Comparison of ENCODE assay signal across 8 cellular contexts in genomic region chr16:27401768-27402568, GRCh38. TPM values are rescaled to one million over a fixed set of nuclear protein-coding genes. Genes with fewer than 3 reads are reported as not detected.
DNase-seq lines count a peak whose midpoint lies in the region; ATAC-seq and TF ChIP-seq lines count a peak whose summit lies in the region.

TSS of gene IL21R (plus strand) at chr16:27402174. CDS start at chr16:27430072, 27,898 bp downstream.

- no peaks in the 10 kb centered on the region for H3K9me3 Mint-ChIP-seq in activated T-cell treated with anti-CD3 and anti-CD28 coated beads, Interleukin-2, amount 50 U/mL, for 24 hours
- H3K9me3 Mint-ChIP-seq in progenitor cell of endocrine pancreas (ENCODE audit: low read depth) = no peaks in the 10 kb centered on the region

- H4K20me1 ChIP-seq in OCI-LY7 (ENCODE audit: insufficient read depth, low read length) = no peaks in the 10 kb centered on the region

- no peaks in the 10 kb centered on the region for H3K9me2 ChIP-seq in OCI-LY7 (ENCODE audit: insufficient read depth, low read length)

- H3K79me2 ChIP-seq in OCI-LY7 (ENCODE audit: insufficient read depth, low read depth, low read length) = peaks cover 14% of the 10 kb centered on the region

- intact Hi-C loops in OCI-LY7 (cut with micrococcal nuclease; ENCODE audit: unreplicated experiment) (loop anchor here (1.0 kb wide), 2 partner anchors 24 to 48 kb away; no protein-coding TSS in a partner anchor), head of caudate nucleus (cut with DNase I) (no loop called here)

- peak within 1 kb of the TSS; percentile 96 for H3K4me2 ChIP-seq in OCI-LY7 (ENCODE audit: low read length)

- peaks cover 45% of the 10 kb centered on the region for H3K4me1 Mint-ChIP-seq in activated T-cell treated with anti-CD3 and anti-CD28 coated beads, Interleukin-2, amount 50 U/mL, for 24 hours (ENCODE audit: low read depth)
- no peaks in the 10 kb centered on the region for H3K4me1 Mint-ChIP-seq in progenitor cell of endocrine pancreas (ENCODE audit: low read depth)

- H3K4me1 ChIP-seq in OCI-LY7 (ENCODE audit: insufficient read depth, low read length, poor library complexity, severe bottlenecking) = peaks cover 89% of the 10 kb centered on the region

- peak; percentile 51 for ATAC-seq in HG03045 (IDR thresholded peaks at IDR 0.05; ENCODE audit: unreplicated experiment)

- peak within 1 kb of the TSS; percentile 79 for H3K27ac ChIP-seq in OCI-LY7 (ENCODE audit: low read depth, low read length, poor library complexity, severe bottlenecking)

- BruUV-seq in OCI-LY7 (replicated peaks; lab: Mats Ljungman, UMichigan) = no TSS peak

- TF ChIP-seq CTCF in OCI-LY7 (conservative IDR thresholded peaks at IDR 0.05; ENCODE audit: low read length) (no peak), progenitor cell of endocrine pancreas (IDR thresholded peaks at IDR 0.05; ENCODE audit: unreplicated experiment) (no peak)

- no peaks in the 10 kb centered on the region for H3K27me3 Mint-ChIP-seq in activated T-cell treated with anti-CD3 and anti-CD28 coated beads, Interleukin-2, amount 50 U/mL, for 24 hours
- H3K27me3 Mint-ChIP-seq in progenitor cell of endocrine pancreas = peaks cover 6% of the 10 kb centered on the region

- H3K4me3 Mint-ChIP-seq in activated T-cell treated with anti-CD3 and anti-CD28 coated beads, Interleukin-2, amount 50 U/mL, for 24 hours = peak within 1 kb of the TSS; percentile 99
- no peak within 1 kb of the TSS for H3K4me3 Mint-ChIP-seq in progenitor cell of endocrine pancreas (ENCODE audit: low read depth)

- peak; percentile 94 for DNase-seq in NK-92 treated with Interleukin-12 subunit alpha and Interleukin-12 subunit beta, amount 100 ng/mL, for 24 hours (lab: John Stamatoyannopoulos, UW)
- DNase-seq in NK-92 (lab: John Stamatoyannopoulos, UW; ENCODE audit: unreplicated experiment) (no peak), OCI-LY7 (ENCODE audit: low spot score) (peak; percentile 87), head of caudate nucleus (peak in 33 of 42 donors; percentile 10 to 69 (median 37)), progenitor cell of endocrine pancreas (ENCODE audit: low spot score, unreplicated experiment) (no peak)
- DNase-seq in activated T-cell treated with anti-CD3 and anti-CD28 coated beads, Interleukin-2, amount 50 U/mL, for 24 hours = peak; percentile 90
- peak; percentile 92 for DNase-seq in stimulated activated CD4-positive, alpha-beta T cell treated with anti-CD3 and anti-CD28 coated beads, Interleukin-1b, Interleukin-23, amount 100 ng/mL, for 48 hours

- CTCF ChIA-PET in OCI-LY7 (lab: Charles Lee; ENCODE audit: unreplicated experiment) = interaction anchor here (0.6 to 0.9 kb wide), 2 partner anchors 26 kb away, joined by 3 to 13 read pairs; no protein-coding TSS in a partner anchor

- peaks cover 2% of the 10 kb centered on the region; the same call in 1 of the 2 replicates for H3K36me3 ChIP-seq in OCI-LY7 (ENCODE audit: insufficient read depth, low read length)

- peak within 1 kb of the TSS; percentile 19; the same call in 1 of the 2 replicates for H2AFZ ChIP-seq in OCI-LY7 (ENCODE audit: low read length)

- H3K36me3 Mint-ChIP-seq in activated T-cell treated with anti-CD3 and anti-CD28 coated beads, Interleukin-2, amount 50 U/mL, for 24 hours (ENCODE audit: low read depth) = peaks cover 48% of the 10 kb centered on the region
- H3K36me3 Mint-ChIP-seq in progenitor cell of endocrine pancreas (ENCODE audit: insufficient read depth) = no peaks in the 10 kb centered on the region

- H3K4me3 ChIP-seq in OCI-LY7 (ENCODE audit: low read depth, low read length, poor library complexity, severe bottlenecking) = peak within 1 kb of the TSS; percentile 74

- peak within 1 kb of the TSS; percentile 99 for H3K27ac Mint-ChIP-seq in activated T-cell treated with anti-CD3 and anti-CD28 coated beads, Interleukin-2, amount 50 U/mL, for 24 hours
- no peak within 1 kb of the TSS for H3K27ac Mint-ChIP-seq in progenitor cell of endocrine pancreas

- peaks cover 13% of the 10 kb centered on the region; the same call in 1 of the 2 replicates for H3K9me3 ChIP-seq in OCI-LY7 (ENCODE audit: low read length)

- POLR2A ChIA-PET in OCI-LY7 (lab: Charles Lee) = interaction anchor here (0.9 to 6.1 kb wide), 10 partner anchors 10 to 197 kb away, joined by 3 to 44 read pairs (median 6); partner anchors contain the start of gene KDM8

RNA-seq across cellular contexts. Expression of gene IL21R, which starts in this region (rescaled TPM):
- 10.0 and 10.9 TPM in 2 replicates for total RNA-seq in OCI-LY7 (2014; rRNA removed; shearing (Covaris generic))
- 36.7 and 47.0 TPM in 2 replicates for total RNA-seq in OCI-LY7 (2022)
- not detected in 2 replicates for total RNA-seq in progenitor cell of endocrine pancreas

Comparison
In these comparisons a context has a peak if more than half of its experiments do, and no peak if none do; other contexts are left out.
1. DNase-seq: peak in NK-92 treated with Interleukin-12 subunit alpha and Interleukin-12 subunit beta, amount 100 ng/mL, for 24 hours (single experiment), OCI-LY7 (single experiment), activated T-cell treated with anti-CD3 and anti-CD28 coated beads, Interleukin-2, amount 50 U/mL, for 24 hours (single experiment), head of caudate nucleus (33 of 42) and stimulated activated CD4-positive, alpha-beta T cell treated with anti-CD3 and anti-CD28 coated beads, Interleukin-1b, Interleukin-23, amount 100 ng/mL, for 48 hours (single experiment); none in NK-92 (single experiment) and progenitor cell of endocrine pancreas (single experiment).